8 cellular contexts compared by ENCODE assay signal in genomic region chr17:10683853-10684252, GRCh38. TPM values are rescaled to one million over a fixed set of nuclear protein-coding genes. Genes with fewer than 3 reads are reported as not detected.
A peak's percentile ranks its signal among the peaks of the same experiment; 100 is the strongest.
DNase-seq lines count a peak whose midpoint lies in the region; ATAC-seq and TF ChIP-seq lines count a peak whose summit lies in the region.

No MANE protein-coding gene starts in this region.

- no peak for DNase-seq in heart left ventricle
- no peak for DNase-seq in right atrium auricular region (ENCODE audit: low spot score)
- peak; percentile 24 for DNase-seq in RPMI7951 (ENCODE audit: low read depth)
- peak in 1 of 2 donors; percentile 22 for DNase-seq in foreskin keratinocyte
- DNase-seq in 8988T: no peak
- no peak for DNase-seq in NCI-H2029 (lab: John Stamatoyannopoulos, UW)

- no peaks in the 10 kb centered on the region for H3K9me3 ChIP-seq in heart left ventricle
- H3K9me3 ChIP-seq in right atrium auricular region: no peaks in the 10 kb centered on the region

- no peaks in the 10 kb centered on the region for H3K27me3 ChIP-seq in heart left ventricle
- no peaks in the 10 kb centered on the region for H3K27me3 ChIP-seq in right atrium auricular region
- no peaks in the 10 kb centered on the region for H3K27me3 ChIP-seq in foreskin keratinocyte

- 62 to 82% (median 71%) methylated on average over 2 of the region's 2 CpGs for WGBS in heart left ventricle, 4 donors

- H3K4me3 ChIP-seq in heart left ventricle (no peak overlapping the region), right atrium auricular region (no peak overlapping the region)

- intact Hi-C loops in heart left ventricle (cut with DNase I): no loop called here

- ATAC-seq in heart left ventricle: no peak
- peak; percentile 44 for ATAC-seq in foreskin keratinocyte
- ATAC-seq in HG03571 (IDR thresholded peaks at IDR 0.05; ENCODE audit: unreplicated experiment): no peak
- no peak for ATAC-seq in GM18858 (IDR thresholded peaks at IDR 0.05; ENCODE audit: unreplicated experiment)

- no peak overlapping the region for H3K27ac ChIP-seq in heart left ventricle
- H3K27ac ChIP-seq in right atrium auricular region: no peak overlapping the region
- H3K27ac ChIP-seq in foreskin keratinocyte: no peak overlapping the region

- H3K36me3 ChIP-seq in heart left ventricle (peaks cover 0 to 98% (median 77%) of the 10 kb centered on the region in 9 donors), right atrium auricular region (peaks cover 64% of the 10 kb centered on the region)

- H3K4me1 ChIP-seq in heart left ventricle: no peaks in the 10 kb centered on the region
- H3K4me1 ChIP-seq in right atrium auricular region: no peaks in the 10 kb centered on the region
- no peaks in the 10 kb centered on the region for H3K4me1 ChIP-seq in foreskin keratinocyte

- TF ChIP-seq POLR2A in heart left ventricle (IDR thresholded peaks at IDR 0.05): no peak

- TF ChIP-seq CTCF in heart left ventricle (IDR thresholded peaks at IDR 0.05) (peak in 8 of 12 donors; percentile 8 to 45 (median 28)), right atrium auricular region (IDR thresholded peaks at IDR 0.05) (peak in 1 of 2 donors; percentile 24), foreskin keratinocyte (conservative IDR thresholded peaks at IDR 0.05) (peak; percentile 71)

RNA-seq across cellular contexts. Expression of gene SCO1, which starts 13.5 kb away (rescaled TPM):
- 10 to 100 TPM; 27.7 to 42.9 (median 31.4) TPM for total RNA-seq in heart left ventricle
- polyA plus RNA-seq in heart left ventricle: 10 to 100 TPM in 1 of 2 donors, 1 to 10 TPM in 1; 9.2 to 53.4 TPM
- total RNA-seq in right atrium auricular region: 10 to 100 TPM; 14.6 to 21.6 TPM
- 19.1 and 25.7 TPM in 2 replicates for total RNA-seq in RPMI7951 (2014; rRNA removed; shearing (Covaris generic))
- total RNA-seq in foreskin keratinocyte: 33.0 and 36.9 TPM in 2 replicates
- polyA plus RNA-seq in foreskin keratinocyte: 24.7 and 30.9 TPM in 2 replicates

RNA-seq across cellular contexts. Expression of gene ADPRM, which starts 13.5 kb away (rescaled TPM):
- total RNA-seq in heart left ventricle: 1 to 10 TPM; 2.1 to 7.2 (median 4.6) TPM
- polyA plus RNA-seq in heart left ventricle: 1 to 10 TPM; 3.2 to 3.5 TPM
- total RNA-seq in right atrium auricular region: 1 to 10 TPM; 2.4 to 3.8 TPM
- total RNA-seq in RPMI7951 (2014; rRNA removed; shearing (Covaris generic)): 6.0 and 8.9 TPM in 2 replicates
- total RNA-seq in foreskin keratinocyte: 5.7 and 10.4 TPM in 2 replicates
- 5.6 and 9.0 TPM in 2 replicates for polyA plus RNA-seq in foreskin keratinocyte

RNA-seq across cellular contexts. Expression of gene MYH3, which starts 26.7 kb away (rescaled TPM):
- total RNA-seq in heart left ventricle (1 to 10 TPM in 1 of 9 donors, under 1 TPM in 8; 0.13 to 1.8 (median 0.62) TPM), right atrium auricular region (under 1 TPM; 0.22 to 0.43 TPM), foreskin keratinocyte (0.67 and 1.2 TPM in 2 replicates)
- polyA plus RNA-seq in heart left ventricle (1 to 10 TPM in 1 of 2 donors, under 1 TPM in 1; 0.57 to 1.2 TPM), foreskin keratinocyte (0.45 and 0.78 TPM in 2 replicates)
- 0.12 and 3.8 TPM in 2 replicates for total RNA-seq in RPMI7951 (2014; rRNA removed; shearing (Covaris generic))

RNA-seq across cellular contexts. Expression of gene TMEM220, which starts 46.0 kb away (rescaled TPM):
- total RNA-seq in heart left ventricle: 10 to 100 TPM in 1 of 9 donors, 1 to 10 TPM in 8; 3.8 to 13.9 (median 6.3) TPM
- polyA plus RNA-seq in heart left ventricle: 1 to 10 TPM; 3.2 to 8.3 TPM
- 1 to 10 TPM; 5.5 to 6.5 TPM for total RNA-seq in right atrium auricular region
- total RNA-seq in RPMI7951 (2014; rRNA removed; shearing (Covaris generic)): 0.98 and 4.2 TPM in 2 replicates
- total RNA-seq in foreskin keratinocyte: 1.2 and 1.3 TPM in 2 replicates
- polyA plus RNA-seq in foreskin keratinocyte: 2.0 and 2.5 TPM in 2 replicates
